In the genomic region with DNA sequence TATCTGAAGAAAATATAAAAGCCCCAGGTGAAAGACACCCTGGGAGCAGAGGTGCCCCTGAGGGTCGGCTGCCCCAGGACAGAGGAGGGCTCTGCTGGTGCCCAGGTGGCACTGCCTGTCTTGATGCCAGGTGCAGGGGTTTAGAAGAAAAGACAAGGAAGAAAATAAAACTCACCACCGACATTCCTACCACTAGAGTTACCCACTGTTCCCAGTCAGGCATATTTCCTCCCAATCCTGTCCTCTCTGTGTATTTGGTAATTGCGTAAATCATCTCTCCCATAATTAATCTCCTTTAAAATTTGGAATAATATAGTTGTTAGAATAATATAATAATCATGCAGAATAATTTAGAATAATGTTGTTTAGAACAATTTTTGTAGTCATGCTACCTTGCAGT, we compare ENCODE assay signal across 8 cellular contexts.
DNase-seq lines count a peak whose midpoint lies in the region; ATAC-seq and TF ChIP-seq lines count a peak whose summit lies in the region.
"Not testable (repeated sequence)": the region's sequence is repeated elsewhere in the genome, so short reads cannot be mapped to it uniquely, and the experiment has no call there.

No MANE protein-coding gene starts in this region.

- not testable (repeated sequence) for H3K9me3 ChIP-seq in BLaER1; IMR-90 (ENCODE audit: control insufficient read depth, insufficient read depth, low read length); endodermal cell (ENCODE audit: control insufficient read depth, low read length); smooth muscle cell (replicated peaks; ENCODE audit: low read depth)

- H3K79me2 ChIP-seq in smooth muscle cell (ENCODE audit: low read depth): peaks cover 28% of the 10 kb centered on the region

- H3K4me1 ChIP-seq in BLaER1 (peaks cover 31% of the 10 kb centered on the region), IMR-90 (ENCODE audit: control insufficient read depth, insufficient read depth, low read length) (peaks cover 12% of the 10 kb centered on the region)
- H3K4me1 ChIP-seq in endodermal cell (ENCODE audit: control insufficient read depth, insufficient read depth, low read length); smooth muscle cell (ENCODE audit: low read depth): not testable (repeated sequence)

- H2BK15ac ChIP-seq in IMR-90 (ENCODE audit: low read depth, low read length): not testable (repeated sequence)

- H3K4me3 Mint-ChIP-seq in activated CD4-positive, alpha-beta T cell treated with anti-CD3 and anti-CD28 coated beads for 36 hours: peak overlapping the region; percentile 75
- H3K4me3 Mint-ChIP-seq in activated T-helper 1 cell treated with anti-CD3 and anti-CD28 coated beads, Interleukin-12 subunit alpha, Interleukin-12 subunit beta, Interleukin-2, Interleukin-4 antibody, amounts not matched to agents 30 ng/mL and 10 ng/mL and 1 ng/mL, durations not matched to agents 14 hours and 24 hours and 36 hours: peak overlapping the region; percentile 76
- peak overlapping the region; percentile 91 for H3K4me3 Mint-ChIP-seq in activated naive CD8-positive, alpha-beta T cell treated with anti-CD3 and anti-CD28 coated beads, Interleukin-2, amount 50 U/mL, for 24 hours
- H3K4me3 Mint-ChIP-seq in endodermal cell: not testable (repeated sequence)

- peak overlapping the region; percentile 58 for H3K4me2 ChIP-seq in BLaER1
- H3K4me2 ChIP-seq in IMR-90 (ENCODE audit: low read depth, low read length): not testable (repeated sequence)
- peak overlapping the region; percentile 66 for H3K4me2 ChIP-seq in smooth muscle cell

- ATAC-seq in IMR-90 (ENCODE audit: low read depth); activated CD4-positive, alpha-beta T cell treated with anti-CD3 and anti-CD28 coated beads for 36 hours; activated naive CD8-positive, alpha-beta T cell treated with anti-CD3 and anti-CD28 coated beads, Interleukin-2, amount 50 U/mL, for 24 hours: not testable (repeated sequence)

- not testable (repeated sequence) for H2AFZ ChIP-seq in IMR-90 (replicated peaks; ENCODE audit: low read length, poor library complexity); smooth muscle cell (ENCODE audit: low read depth)

- H3K27me3 ChIP-seq in BLaER1; IMR-90 (ENCODE audit: control insufficient read depth, insufficient read depth, low read length); endodermal cell (ENCODE audit: control insufficient read depth, insufficient read depth, low read length, poor library complexity, severe bottlenecking); kidney epithelial cell (ENCODE audit: control insufficient read depth, insufficient read depth, low read length); smooth muscle cell (ENCODE audit: low read depth): not testable (repeated sequence)

- not testable (repeated sequence) for H4K20me1 ChIP-seq in BLaER1
- H4K20me1 ChIP-seq in IMR-90 (ENCODE audit: insufficient read depth, low read length) (peaks cover 65% of the 10 kb centered on the region), smooth muscle cell (ENCODE audit: low read depth) (peaks cover 13% of the 10 kb centered on the region)

- not testable (repeated sequence) for H2BK120ac ChIP-seq in IMR-90 (ENCODE audit: low read depth, low read length)

- CTCF ChIA-PET in IMR-90 (lab: Yijun Ruan, JAX); activated CD4-positive, alpha-beta T cell treated with anti-CD3 and anti-CD28 coated beads for 36 hours (lab: Charles Lee): not testable (repeated sequence)

- POLR2A ChIA-PET in IMR-90 (lab: Charles Lee; ENCODE audit: unreplicated experiment); activated CD4-positive, alpha-beta T cell treated with anti-CD3 and anti-CD28 coated beads for 36 hours (lab: Charles Lee): not testable (repeated sequence)

- DNase-seq in IMR-90; activated CD4-positive, alpha-beta T cell treated with anti-CD3 and anti-CD28 coated beads for 36 hours; activated T-helper 1 cell treated with anti-CD3 and anti-CD28 coated beads, Interleukin-12 subunit alpha, Interleukin-12 subunit beta, Interleukin-2, Interleukin-4 antibody, amounts not matched to agents 30 ng/mL and 10 ng/mL and 1 ng/mL, durations not matched to agents 14 hours and 24 hours and 36 hours (ENCODE audit: low spot score); activated naive CD8-positive, alpha-beta T cell treated with anti-CD3 and anti-CD28 coated beads, Interleukin-2, amount 50 U/mL, for 24 hours; endodermal cell; kidney epithelial cell (ENCODE audit: low read depth); smooth muscle cell (lab: John Stamatoyannopoulos, UW; ENCODE audit: unreplicated experiment): not testable (repeated sequence)

- H3K27ac ChIP-seq in BLaER1; IMR-90 (ENCODE audit: insufficient read depth, low read length); endodermal cell (ENCODE audit: low read depth, low read length): not testable (repeated sequence)
- peak overlapping the region; percentile 4 for H3K27ac ChIP-seq in smooth muscle cell (ENCODE audit: low read depth)

- WGBS in IMR-90 (ENCODE audit: extremely low coverage in 2 of 2, insufficient read length in 1 of 2), 2 experiments: no CpG with 5 or more reads among the region's 3 CpGs
- WGBS in endodermal cell (ENCODE audit: insufficient coverage in 1 of 2, insufficient read length in 1 of 2), 2 experiments: 100% methylated on average over 1 of the region's 3 CpGs; no CpG with 5 or more reads in 1 of the 2 experiments
- 86% methylated on average over 2 of the region's 3 CpGs for WGBS in smooth muscle cell (ENCODE audit: low lambda C conversion rate)

- TF ChIP-seq CTCF in IMR-90 (conservative IDR thresholded peaks at IDR 0.05; ENCODE audit: low read depth, low read length) (0 out of 2 replicates have a peak, but pooled peaks have one; percentile 8), endodermal cell (conservative IDR thresholded peaks at IDR 0.05) (peak; percentile 45), kidney epithelial cell (IDR thresholded peaks at IDR 0.05; ENCODE audit: insufficient read depth, low read length, poor library complexity, severe bottlenecking) (peak; percentile 13), smooth muscle cell (IDR thresholded peaks at IDR 0.05; ENCODE audit: borderline replicate concordance, insufficient read depth, poor library complexity, severe bottlenecking) (peak; percentile 42)

- not testable (repeated sequence) for H3K9me1 ChIP-seq in IMR-90 (ENCODE audit: insufficient read depth, low read length)

- H3K23ac ChIP-seq in IMR-90 (ENCODE audit: low read depth, low read length): not testable (repeated sequence)

- H3K79me1 ChIP-seq in IMR-90 (ENCODE audit: low read depth in 1 of 2, low read length in 2 of 2): not testable (repeated sequence)

- H3K27me3 Mint-ChIP-seq in activated CD4-positive, alpha-beta T cell treated with anti-CD3 and anti-CD28 coated beads for 36 hours; activated T-helper 1 cell treated with anti-CD3 and anti-CD28 coated beads, Interleukin-12 subunit alpha, Interleukin-12 subunit beta, Interleukin-2, Interleukin-4 antibody, amounts not matched to agents 30 ng/mL and 10 ng/mL and 1 ng/mL, durations not matched to agents 14 hours and 24 hours and 36 hours (ENCODE audit: insufficient read depth); activated naive CD8-positive, alpha-beta T cell treated with anti-CD3 and anti-CD28 coated beads, Interleukin-2, amount 50 U/mL, for 24 hours; endodermal cell (ENCODE audit: insufficient read depth): not testable (repeated sequence)

- not testable (repeated sequence) for H2BK20ac ChIP-seq in IMR-90 (ENCODE audit: low read depth, low read length)

- H3K14ac ChIP-seq in IMR-90 (replicated peaks; ENCODE audit: low read depth, low read length): not testable (repeated sequence)

- not testable (repeated sequence) for H2AK5ac ChIP-seq in IMR-90 (ENCODE audit: low read depth, low read length)

- H3K36me3 Mint-ChIP-seq in activated CD4-positive, alpha-beta T cell treated with anti-CD3 and anti-CD28 coated beads for 36 hours (ENCODE audit: low read depth); endodermal cell (ENCODE audit: low read depth): not testable (repeated sequence)
- peaks cover 21% of the 10 kb centered on the region for H3K36me3 Mint-ChIP-seq in activated T-helper 1 cell treated with anti-CD3 and anti-CD28 coated beads, Interleukin-12 subunit alpha, Interleukin-12 subunit beta, Interleukin-2, Interleukin-4 antibody, amounts not matched to agents 30 ng/mL and 10 ng/mL and 1 ng/mL, durations not matched to agents 14 hours and 24 hours and 36 hours (ENCODE audit: low read depth)
- peaks cover 22% of the 10 kb centered on the region for H3K36me3 Mint-ChIP-seq in activated naive CD8-positive, alpha-beta T cell treated with anti-CD3 and anti-CD28 coated beads, Interleukin-2, amount 50 U/mL, for 24 hours (ENCODE audit: low read depth)

- not testable (repeated sequence) for H4K8ac ChIP-seq in IMR-90 (ENCODE audit: low read depth in 2 of 2, low read length in 2 of 2)

- H3F3A ChIP-seq in smooth muscle cell (ENCODE audit: low read depth): not testable (repeated sequence)

- not testable (repeated sequence) for H3K9me3 Mint-ChIP-seq in activated CD4-positive, alpha-beta T cell treated with anti-CD3 and anti-CD28 coated beads for 36 hours (ENCODE audit: low read depth); activated T-helper 1 cell treated with anti-CD3 and anti-CD28 coated beads, Interleukin-12 subunit alpha, Interleukin-12 subunit beta, Interleukin-2, Interleukin-4 antibody, amounts not matched to agents 30 ng/mL and 10 ng/mL and 1 ng/mL, durations not matched to agents 14 hours and 24 hours and 36 hours; activated naive CD8-positive, alpha-beta T cell treated with anti-CD3 and anti-CD28 coated beads, Interleukin-2, amount 50 U/mL, for 24 hours; endodermal cell

- not testable (repeated sequence) for H2AK9ac ChIP-seq in IMR-90 (replicated peaks; ENCODE audit: low read depth, low read length, poor library complexity)

- not testable (repeated sequence) for BruUV-seq in IMR-90 (replicated peaks; lab: Mats Ljungman, UMichigan)

- H3K18ac ChIP-seq in IMR-90 (ENCODE audit: low read depth, low read length): not testable (repeated sequence)

- H3K4ac ChIP-seq in IMR-90 (ENCODE audit: low read depth, low read length): not testable (repeated sequence)

- not testable (repeated sequence) for TF ChIP-seq RAD21 in IMR-90 (IDR thresholded peaks at IDR 0.05; ENCODE audit: low read length)

- H3K36me3 ChIP-seq in BLaER1; IMR-90 (ENCODE audit: control insufficient read depth, insufficient read depth, low read length); endodermal cell (ENCODE audit: control insufficient read depth, insufficient read depth, low read length); kidney epithelial cell (ENCODE audit: control insufficient read depth, insufficient read depth, low read length); smooth muscle cell (ENCODE audit: low read depth): not testable (repeated sequence)

- not testable (repeated sequence) for TF ChIP-seq POLR2A in IMR-90 (IDR thresholded peaks at IDR 0.05; ENCODE audit: low read depth, low read length)

- intact Hi-C loops in IMR-90 (cut with micrococcal nuclease); activated CD4-positive, alpha-beta T cell treated with anti-CD3 and anti-CD28 coated beads for 36 hours (cut with DNase I, micrococcal nuclease); activated T-helper 1 cell treated with anti-CD3 and anti-CD28 coated beads, Interleukin-12 subunit alpha, Interleukin-12 subunit beta, Interleukin-2, Interleukin-4 antibody, amounts not matched to agents 30 ng/mL and 10 ng/mL and 1 ng/mL, durations not matched to agents 14 hours and 24 hours and 36 hours (cut with micrococcal nuclease): not testable (repeated sequence)

- H2BK5ac ChIP-seq in IMR-90 (ENCODE audit: low read depth, low read length, poor library complexity, severe bottlenecking): not testable (repeated sequence)

- not testable (repeated sequence) for H4K91ac ChIP-seq in IMR-90 (ENCODE audit: insufficient read depth, low read depth, low read length)

- H3K9ac ChIP-seq in BLaER1; IMR-90 (ENCODE audit: low read depth, low read length); endodermal cell (ENCODE audit: extremely low read depth, low read length, poor library complexity, severe bottlenecking); smooth muscle cell (ENCODE audit: low read depth): not testable (repeated sequence)

- not testable (repeated sequence) for H3K4me3 ChIP-seq in BLaER1; IMR-90 (ENCODE audit: insufficient read depth, low read depth, low read length); endodermal cell (ENCODE audit: low read length); kidney epithelial cell (ENCODE audit: low read depth, low read length); smooth muscle cell

- in situ Hi-C loops in IMR-90 (cut with MboI; ENCODE audit: low sequenced_read_pairs): not testable (repeated sequence)

- peaks cover 39% of the 10 kb centered on the region for H3K4me1 Mint-ChIP-seq in activated CD4-positive, alpha-beta T cell treated with anti-CD3 and anti-CD28 coated beads for 36 hours
- peaks cover 27% of the 10 kb centered on the region for H3K4me1 Mint-ChIP-seq in activated T-helper 1 cell treated with anti-CD3 and anti-CD28 coated beads, Interleukin-12 subunit alpha, Interleukin-12 subunit beta, Interleukin-2, Interleukin-4 antibody, amounts not matched to agents 30 ng/mL and 10 ng/mL and 1 ng/mL, durations not matched to agents 14 hours and 24 hours and 36 hours (ENCODE audit: low read depth)
- H3K4me1 Mint-ChIP-seq in activated naive CD8-positive, alpha-beta T cell treated with anti-CD3 and anti-CD28 coated beads, Interleukin-2, amount 50 U/mL, for 24 hours: peaks cover 55% of the 10 kb centered on the region
- H3K4me1 Mint-ChIP-seq in endodermal cell: not testable (repeated sequence)

- H3K56ac ChIP-seq in IMR-90 (ENCODE audit: extremely low read depth, insufficient read depth, low read length): not testable (repeated sequence)

- H3K27ac Mint-ChIP-seq in activated CD4-positive, alpha-beta T cell treated with anti-CD3 and anti-CD28 coated beads for 36 hours: peak overlapping the region; percentile 89
- peak overlapping the region; percentile 96 for H3K27ac Mint-ChIP-seq in activated T-helper 1 cell treated with anti-CD3 and anti-CD28 coated beads, Interleukin-12 subunit alpha, Interleukin-12 subunit beta, Interleukin-2, Interleukin-4 antibody, amounts not matched to agents 30 ng/mL and 10 ng/mL and 1 ng/mL, durations not matched to agents 14 hours and 24 hours and 36 hours
- H3K27ac Mint-ChIP-seq in activated naive CD8-positive, alpha-beta T cell treated with anti-CD3 and anti-CD28 coated beads, Interleukin-2, amount 50 U/mL, for 24 hours: peak overlapping the region; percentile 96
- H3K27ac Mint-ChIP-seq in endodermal cell: not testable (repeated sequence)

- dilution Hi-C loops in IMR-90 (cut with HindIII; ENCODE audit: low sequenced_read_pairs, unreplicated experiment): not testable (repeated sequence)

- not testable (repeated sequence) for H4K5ac ChIP-seq in IMR-90 (ENCODE audit: low read depth, low read length)
